ENCODE assay signal across 8 cellular contexts in genomic region chrX:24498975-24499374, GRCh38. TPM values are rescaled to one million over a fixed set of nuclear protein-coding genes. Genes with fewer than 3 reads are reported as not detected.
DNase-seq lines count a peak whose midpoint lies in the region; ATAC-seq and TF ChIP-seq lines count a peak whose summit lies in the region.

No MANE protein-coding gene starts in this region.

- H3K9me3 ChIP-seq in Caco-2: no peaks in the 10 kb centered on the region
- H3K9me3 ChIP-seq in effector memory CD4-positive, alpha-beta T cell (ENCODE audit: control insufficient read depth, low read length): no peaks in the 10 kb centered on the region
- H3K9me3 ChIP-seq in psoas muscle: no peaks in the 10 kb centered on the region

- BruUV-seq in Caco-2 (replicated peaks; lab: Mats Ljungman, UMichigan): no TSS peak

- no peaks in the 10 kb centered on the region for H3K36me3 Mint-ChIP-seq in Caco-2 (ENCODE audit: insufficient read depth, unreplicated experiment)

- peak; percentile 74 for ATAC-seq in GM18909 (IDR thresholded peaks at IDR 0.05; ENCODE audit: poor library complexity, unreplicated experiment)
- ATAC-seq in psoas muscle: peak in 2 of 4 donors; percentile 49 to 72
- no peak for ATAC-seq in HG03025 (IDR thresholded peaks at IDR 0.05; ENCODE audit: low FRiP score, unreplicated experiment)

- peak overlapping the region; percentile 39 for H3K27ac ChIP-seq in effector memory CD4-positive, alpha-beta T cell (ENCODE audit: insufficient read depth, low read length, poor library complexity, severe bottlenecking)
- H3K27ac ChIP-seq in psoas muscle: no peak overlapping the region

- H3K27me3 ChIP-seq in Caco-2 (replicated peaks; ENCODE audit: control insufficient read depth, insufficient read depth, low read length): no peaks in the 10 kb centered on the region
- no peaks in the 10 kb centered on the region for H3K27me3 ChIP-seq in effector memory CD4-positive, alpha-beta T cell (replicated peaks; ENCODE audit: control insufficient read depth, insufficient read depth, low read length, poor library complexity, severe bottlenecking)
- no peaks in the 10 kb centered on the region for H3K27me3 ChIP-seq in psoas muscle (ENCODE audit: insufficient read depth in 3 of 3, low read length in 2 of 3)

- 29 to 44% (median 44%) methylated on average over 2 of the region's 2 CpGs for WGBS in psoas muscle, 3 donors

- H3K36me3 ChIP-seq in Caco-2 (ENCODE audit: control insufficient read depth, insufficient read depth, low read length) (no peaks in the 10 kb centered on the region), psoas muscle (ENCODE audit: insufficient read depth in 1 of 2, low read depth in 1 of 2) (no peaks in the 10 kb centered on the region)
- peaks cover 3% of the 10 kb centered on the region for H3K36me3 ChIP-seq in effector memory CD4-positive, alpha-beta T cell (ENCODE audit: control insufficient read depth, insufficient read depth, low read length)

- POLR2A ChIA-PET in Caco-2 (lab: Charles Lee): no interaction called here

- H3K4me1 Mint-ChIP-seq in Caco-2 (ENCODE audit: low read depth, unreplicated experiment): no peaks in the 10 kb centered on the region

- H3K9me3 Mint-ChIP-seq in Caco-2 (ENCODE audit: unreplicated experiment): no peaks in the 10 kb centered on the region

- no peaks in the 10 kb centered on the region for H3K4me1 ChIP-seq in Caco-2
- peaks cover 3% of the 10 kb centered on the region for H3K4me1 ChIP-seq in effector memory CD4-positive, alpha-beta T cell (ENCODE audit: control insufficient read depth, insufficient read depth, low read length, poor library complexity, severe bottlenecking)
- no peaks in the 10 kb centered on the region for H3K4me1 ChIP-seq in psoas muscle

- CTCF ChIA-PET in Caco-2 (lab: Charles Lee): interaction anchor here (0.5 to 2.4 kb wide), 5 partner anchors 32 to 103 kb away, joined by 3 to 14 read pairs (median 5); partner anchors contain the start of gene PDK3

- H3K4me3 Mint-ChIP-seq in Caco-2 (ENCODE audit: unreplicated experiment): no peak overlapping the region

- no peak for DNase-seq in Caco-2
- peak; percentile 46 for DNase-seq in NCI-H2227 treated with DMSO at 0.1 percent for 48 hours (lab: John Stamatoyannopoulos, UW)
- DNase-seq in effector memory CD4-positive, alpha-beta T cell: no peak
- no peak for DNase-seq in psoas muscle
- no peak for DNase-seq in NCI-H1436 treated with DMSO at 0.1 percent for 48 hours (lab: John Stamatoyannopoulos, UW)
- no peak for DNase-seq in activated gamma-delta T cell treated with Interleukin-2 at 50 U/mL for 16 hours

- intact Hi-C loops in Caco-2 (cut with micrococcal nuclease; ENCODE audit: unreplicated experiment) (loop anchor here (1.0 to 2.0 kb wide), 3 partner anchors 34 to 240 kb away; partner anchors contain the start of gene PDK3), psoas muscle (cut with DNase I) (loop anchor here (1.0 to 5.0 kb wide), 3 partner anchors 42 to 104 kb away; no protein-coding TSS in a partner anchor)

- peak; percentile 14 to 34 for TF ChIP-seq CTCF in Caco-2 (IDR thresholded peaks at IDR 0.05; ENCODE audit: insufficient read depth in 1 of 2, low read depth in 1 of 2, low read length in 1 of 2, severe bottlenecking in 1 of 2, unreplicated experiment in 1 of 2)
- TF ChIP-seq CTCF in psoas muscle (IDR thresholded peaks at IDR 0.05): peak; percentile 64

- no peak overlapping the region for H3K27ac Mint-ChIP-seq in Caco-2 (ENCODE audit: unreplicated experiment)

- H3K4me3 ChIP-seq in Caco-2 (ENCODE audit: low read depth, low read length) (no peak overlapping the region), psoas muscle (no peak overlapping the region)
- no peak overlapping the region for H3K4me3 ChIP-seq in effector memory CD4-positive, alpha-beta T cell (ENCODE audit: insufficient read depth, low read depth, low read length, poor library complexity, severe bottlenecking)

- H3K27me3 Mint-ChIP-seq in Caco-2 (ENCODE audit: insufficient read depth, unreplicated experiment): no peaks in the 10 kb centered on the region

RNA-seq across cellular contexts. Expression of gene PDK3, which starts 33.9 kb away (rescaled TPM):
- total RNA-seq in Caco-2 (2022) (4.0 and 4.9 TPM in 2 replicates), psoas muscle (1 to 10 TPM; 1.7 to 3.2 (median 2.3) TPM)
- polyA plus RNA-seq in psoas muscle: 1 to 10 TPM in 1 of 3 donors, under 1 TPM in 2; 0.45 to 1.3 (median 0.61) TPM
